In genomic region chr2:3630631-3631030, GRCh38 we compare ENCODE assay signal across 25 cellular contexts. TPM values are rescaled to one million over a fixed set of nuclear protein-coding genes. Genes with fewer than 3 reads are reported as not detected.
"Had no signal": no experiment of that assay in that cellular context is flagged by ENCODE, and none has a peak within 500 bp of the region (broad histone marks: within the 10 kb centered on the region; RNA-seq: fewer than 3 reads in every experiment).

No MANE protein-coding gene starts in this region.

- H3K36me3 Mint-ChIP-seq: activated CD4-positive, alpha-beta memory T cell treated with anti-CD3 and anti-CD28 coated beads for 36 hours; activated naive CD4-positive, alpha-beta T cell treated with anti-CD3 and anti-CD28 coated beads, Interleukin-2, amount 50 U/mL, for 24 hours; neural progenitor cell had no signal

- H3K9me3 Mint-ChIP-seq: activated CD4-positive, alpha-beta memory T cell treated with anti-CD3 and anti-CD28 coated beads for 36 hours; activated naive CD4-positive, alpha-beta T cell treated with anti-CD3 and anti-CD28 coated beads, Interleukin-2, amount 50 U/mL, for 24 hours; central memory CD8-positive, alpha-beta T cell; neural progenitor cell; stimulated activated naive CD8-positive, alpha-beta T cell treated with anti-CD3 and anti-CD28 coated beads, Interleukin-15, Interleukin-2, amounts not matched to agents 100 ng/mL and 50 ng/mL, for 24 hours had no signal

- FAIRE-seq: astrocyte had no signal

- H3K9ac ChIP-seq: neural progenitor cell had no signal

- H3K4me1 Mint-ChIP-seq: activated naive CD4-positive, alpha-beta T cell treated with anti-CD3 and anti-CD28 coated beads, Interleukin-2, amount 50 U/mL, for 24 hours; central memory CD8-positive, alpha-beta T cell had no signal

- H3K27me3 ChIP-seq: colonic mucosa, gastroesophageal sphincter, neural progenitor cell, tibial artery, uterus had no signal

- H3K4me3 Mint-ChIP-seq: activated CD4-positive, alpha-beta memory T cell treated with anti-CD3 and anti-CD28 coated beads for 36 hours; activated naive CD4-positive, alpha-beta T cell treated with anti-CD3 and anti-CD28 coated beads, Interleukin-2, amount 50 U/mL, for 24 hours; central memory CD8-positive, alpha-beta T cell; naive B cell; neural progenitor cell; stimulated activated naive CD8-positive, alpha-beta T cell treated with anti-CD3 and anti-CD28 coated beads, Interleukin-15, Interleukin-2, amounts not matched to agents 100 ng/mL and 50 ng/mL, for 24 hours; T-helper 17 cell had no signal

- DNase-seq: activated CD4-positive, alpha-beta memory T cell treated with anti-CD3 and anti-CD28 coated beads for 36 hours; activated CD4-positive, alpha-beta T cell treated with anti-CD3 and anti-CD28 coated beads for 48 hours; activated CD4-positive, CD25-positive, alpha-beta regulatory T cell; activated gamma-delta T cell treated with Interleukin-2 at 50 U/mL for 16 hours; activated T-cell treated with anti-CD3 and anti-CD28 coated beads, Interleukin-2, amount 50 U/mL, for 1 hour; colonic mucosa; esophagus squamous epithelium; hypothalamus; mesendoderm; naive B cell; stimulated activated CD4-positive, alpha-beta T cell treated with anti-CD3 and anti-CD28 coated beads, Interleukin-1b, Interleukin-23, amount 100 ng/mL, for 48 hours; substantia nigra; SW 1271; T-helper 17 cell; uterus had no signal

- H3K9me3 ChIP-seq: colonic mucosa, esophagus squamous epithelium, gastroesophageal sphincter, prostate gland, tibial artery, uterus had no signal

- H3K4me3 ChIP-seq: colonic mucosa, esophagus squamous epithelium, gastroesophageal sphincter, neural progenitor cell, prostate gland, tibial artery, uterus had no signal

- H3K4me1 ChIP-seq: colonic mucosa, neural progenitor cell, prostate gland, tibial artery, uterus had no signal

- H3K27ac ChIP-seq: colonic mucosa, gastroesophageal sphincter, neural progenitor cell, prostate gland, tibial artery, uterus had no signal

- H3K27ac Mint-ChIP-seq: activated CD4-positive, alpha-beta memory T cell treated with anti-CD3 and anti-CD28 coated beads for 36 hours; activated naive CD4-positive, alpha-beta T cell treated with anti-CD3 and anti-CD28 coated beads, Interleukin-2, amount 50 U/mL, for 24 hours; naive B cell; neural progenitor cell; stimulated activated naive CD8-positive, alpha-beta T cell treated with anti-CD3 and anti-CD28 coated beads, Interleukin-15, Interleukin-2, amounts not matched to agents 100 ng/mL and 50 ng/mL, for 24 hours; T-helper 17 cell had no signal

- H3K27me3 Mint-ChIP-seq: activated naive CD4-positive, alpha-beta T cell treated with anti-CD3 and anti-CD28 coated beads, Interleukin-2, amount 50 U/mL, for 24 hours; stimulated activated naive CD8-positive, alpha-beta T cell treated with anti-CD3 and anti-CD28 coated beads, Interleukin-15, Interleukin-2, amounts not matched to agents 100 ng/mL and 50 ng/mL, for 24 hours had no signal

- H3K36me3 ChIP-seq: colonic mucosa, esophagus squamous epithelium, gastroesophageal sphincter, neural progenitor cell, prostate gland, tibial artery, uterus had no signal

- ATAC-seq: gastroesophageal sphincter, T-helper 17 cell had no signal

RNA-seq across cellular contexts. Expression of gene ALLC, which starts 27.4 kb away (rescaled TPM):
- total RNA-seq: activated CD4-positive, alpha-beta memory T cell treated with anti-CD3 and anti-CD28 coated beads for 36 hours; astrocyte; colonic mucosa; esophagus squamous epithelium; gastroesophageal sphincter; omental fat pad; skeletal muscle tissue; T-helper 17 cell; uterus had no signal

RNA-seq across cellular contexts. Expression of gene COLEC11, which starts 35.7 kb away (rescaled TPM):
- total RNA-seq: astrocyte, skeletal muscle tissue, T-helper 17 cell had no signal
